In the genomic region with DNA sequence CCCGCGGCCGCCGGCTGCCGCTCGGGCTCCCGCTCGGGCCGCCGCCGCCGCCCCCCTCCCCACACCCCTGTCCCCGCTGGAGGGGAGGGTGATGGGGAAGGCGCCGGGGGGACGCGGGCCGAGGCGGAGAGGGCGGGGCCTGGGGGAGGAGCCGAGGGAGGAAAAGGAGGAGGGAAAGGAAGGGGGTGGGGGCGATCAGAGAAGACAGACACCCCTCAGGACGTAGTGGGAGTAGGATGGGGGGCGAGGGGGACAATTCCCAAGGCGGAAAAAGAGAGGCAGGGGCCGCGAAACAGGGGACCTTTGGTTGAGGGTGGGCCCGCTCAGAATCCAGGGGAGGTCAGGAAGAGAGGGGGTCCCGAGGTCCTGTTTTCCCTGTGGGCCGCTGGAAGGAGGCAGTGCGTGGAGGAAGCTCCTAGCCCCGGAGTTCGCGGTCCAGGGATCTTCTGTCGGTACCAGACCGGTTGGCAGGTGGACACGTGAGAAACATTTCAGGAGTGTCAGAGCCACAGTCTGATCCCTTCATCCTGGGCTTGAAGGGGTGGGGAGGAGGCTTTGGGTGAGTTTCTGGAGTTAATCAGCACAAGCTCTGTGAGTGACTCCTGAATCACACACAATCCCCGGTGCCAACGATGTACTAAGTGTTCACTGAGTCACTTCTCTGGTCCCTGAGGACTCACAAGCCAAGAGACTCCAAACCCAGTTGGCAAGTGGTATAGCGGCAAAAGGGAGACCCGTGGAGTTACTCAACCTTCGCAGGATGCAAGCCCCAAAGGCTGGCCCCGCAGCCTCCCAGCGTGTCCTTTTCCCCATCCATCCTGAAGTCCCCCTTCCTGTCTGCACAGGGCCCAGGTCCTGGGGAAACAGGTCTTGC, we compare ENCODE assay signal across 8 cellular contexts. TPM values are rescaled to one million over a fixed set of nuclear protein-coding genes. Genes with fewer than 3 reads are reported as not detected.
DNase-seq lines count a peak whose midpoint lies in the region; ATAC-seq and TF ChIP-seq lines count a peak whose summit lies in the region.

A gene with protein sequence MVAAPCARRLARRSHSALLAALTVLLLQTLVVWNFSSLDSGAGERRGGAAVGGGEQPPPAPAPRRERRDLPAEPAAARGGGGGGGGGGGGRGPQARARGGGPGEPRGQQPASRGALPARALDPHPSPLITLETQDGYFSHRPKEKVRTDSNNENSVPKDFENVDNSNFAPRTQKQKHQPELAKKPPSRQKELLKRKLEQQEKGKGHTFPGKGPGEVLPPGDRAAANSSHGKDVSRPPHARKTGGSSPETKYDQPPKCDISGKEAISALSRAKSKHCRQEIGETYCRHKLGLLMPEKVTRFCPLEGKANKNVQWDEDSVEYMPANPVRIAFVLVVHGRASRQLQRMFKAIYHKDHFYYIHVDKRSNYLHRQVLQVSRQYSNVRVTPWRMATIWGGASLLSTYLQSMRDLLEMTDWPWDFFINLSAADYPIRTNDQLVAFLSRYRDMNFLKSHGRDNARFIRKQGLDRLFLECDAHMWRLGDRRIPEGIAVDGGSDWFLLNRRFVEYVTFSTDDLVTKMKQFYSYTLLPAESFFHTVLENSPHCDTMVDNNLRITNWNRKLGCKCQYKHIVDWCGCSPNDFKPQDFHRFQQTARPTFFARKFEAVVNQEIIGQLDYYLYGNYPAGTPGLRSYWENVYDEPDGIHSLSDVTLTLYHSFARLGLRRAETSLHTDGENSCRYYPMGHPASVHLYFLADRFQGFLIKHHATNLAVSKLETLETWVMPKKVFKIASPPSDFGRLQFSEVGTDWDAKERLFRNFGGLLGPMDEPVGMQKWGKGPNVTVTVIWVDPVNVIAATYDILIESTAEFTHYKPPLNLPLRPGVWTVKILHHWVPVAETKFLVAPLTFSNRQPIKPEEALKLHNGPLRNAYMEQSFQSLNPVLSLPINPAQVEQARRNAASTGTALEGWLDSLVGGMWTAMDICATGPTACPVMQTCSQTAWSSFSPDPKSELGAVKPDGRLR (minus strand): TSS at position 90 of the 874 bp plus-strand sequence. CDS start 164 bp downstream, outside the sequence.

- H3K27me3 ChIP-seq in CD8-positive, alpha-beta memory T cell (ENCODE audit: insufficient read depth, low read length, poor library complexity, severe bottlenecking): no peaks in the 10 kb centered on the region
- peaks cover 9% of the 10 kb centered on the region for H3K27me3 ChIP-seq in endocrine pancreas (ENCODE audit: control insufficient read depth, insufficient read depth, low read length)

- H3K36me3 ChIP-seq in CD8-positive, alpha-beta memory T cell (ENCODE audit: insufficient read depth, low read length): no peaks in the 10 kb centered on the region
- H3K36me3 ChIP-seq in endocrine pancreas (ENCODE audit: control insufficient read depth, insufficient read depth, low read length) (no peaks in the 10 kb centered on the region), mesodermal cell (ENCODE audit: control insufficient read depth, insufficient read depth, low read length) (peaks cover 3% of the 10 kb centered on the region)

- no peaks in the 10 kb centered on the region for H3K9me3 ChIP-seq in CD8-positive, alpha-beta memory T cell (ENCODE audit: low read length)
- H3K9me3 ChIP-seq in endocrine pancreas (ENCODE audit: control insufficient read depth, low read length) (no peaks in the 10 kb centered on the region), mesodermal cell (ENCODE audit: control insufficient read depth, low read length) (no peaks in the 10 kb centered on the region)

- TF ChIP-seq POLR2A in NB4 (IDR thresholded peaks at IDR 0.05; ENCODE audit: extremely low read depth, insufficient read length): no peak

- peak within 1 kb of the TSS; percentile 73 for H3K4me3 ChIP-seq in CD8-positive, alpha-beta memory T cell (ENCODE audit: low read length)
- H3K4me3 ChIP-seq in NB4 (ENCODE audit: low read depth, low read length): peak within 1 kb of the TSS; percentile 72
- peak within 1 kb of the TSS; percentile 12 for H3K4me3 ChIP-seq in endocrine pancreas (ENCODE audit: control insufficient read depth, insufficient read depth, low read length)
- peak within 1 kb of the TSS; percentile 54 for H3K4me3 ChIP-seq in mesodermal cell (ENCODE audit: extremely low read depth, insufficient read depth, low read length, poor library complexity, severe bottlenecking)

- no peak for ATAC-seq in GM19452 (IDR thresholded peaks at IDR 0.05; ENCODE audit: unreplicated experiment)

- no peak within 1 kb of the TSS for H3K9ac ChIP-seq in endocrine pancreas (ENCODE audit: control insufficient read depth, insufficient read depth, low read length)

- POLR2A ChIA-PET in CD8-positive, alpha-beta memory T cell (lab: Charles Lee): no interaction called here

- no peak for TF ChIP-seq CTCF in NB4 (IDR thresholded peaks at IDR 0.05; ENCODE audit: low read depth, low read length)

- H3K4me1 ChIP-seq in CD8-positive, alpha-beta memory T cell (ENCODE audit: insufficient read depth, low read length): peaks cover 33% of the 10 kb centered on the region
- H3K4me1 ChIP-seq in endocrine pancreas (ENCODE audit: control insufficient read depth, insufficient read depth, low read length) (no peaks in the 10 kb centered on the region), mesodermal cell (ENCODE audit: control insufficient read depth, insufficient read depth, low read length, poor library complexity, severe bottlenecking) (peaks cover 41% of the 10 kb centered on the region)

- DNase-seq in CD8-positive, alpha-beta memory T cell: peak in 4 of 5 donors; percentile 33 to 70 (median 48)
- peak; percentile 92 for DNase-seq in NB4 (ENCODE audit: low read depth)
- DNase-seq in activated CD4-positive, alpha-beta T cell treated with anti-CD3 and anti-CD28 coated beads, Interleukin-2, amount 50 U/mL, for 48 hours: peak; percentile 60 to 65
- peak in 17 of 49 donors; percentile 18 to 62 (median 40) for DNase-seq in substantia nigra (lab: John Stamatoyannopoulos, UW)
- no peak for DNase-seq in DMS153 (lab: John Stamatoyannopoulos, UW)

- H3K27ac Mint-ChIP-seq in CD8-positive, alpha-beta memory T cell: peak within 1 kb of the TSS; percentile 78 to 97 (median 94)

- H3K4me3 Mint-ChIP-seq in CD8-positive, alpha-beta memory T cell: peak within 1 kb of the TSS; percentile 93 to 99 (median 98)

- 16 to 22% methylated on average over 19 to 26 of the region's 44 CpGs for WGBS in mesodermal cell (ENCODE audit: insufficient coverage in 2 of 2), 2 experiments

- H3K36me3 Mint-ChIP-seq in CD8-positive, alpha-beta memory T cell: peaks cover 0 to 19% (median 0%) of the 10 kb centered on the region in 3 donors

- H3K4me1 Mint-ChIP-seq in CD8-positive, alpha-beta memory T cell: peaks cover 46 to 65% (median 53%) of the 10 kb centered on the region in 3 donors

- H3K27ac ChIP-seq in CD8-positive, alpha-beta memory T cell (ENCODE audit: low read depth, low read length): no peak within 1 kb of the TSS
- no peak within 1 kb of the TSS for H3K27ac ChIP-seq in mesodermal cell (ENCODE audit: low read depth, low read length, severe bottlenecking)
- H3K27ac ChIP-seq in substantia nigra (ENCODE audit: low read depth, low read length, poor library complexity, severe bottlenecking): peak within 1 kb of the TSS; percentile 30

- no peaks in the 10 kb centered on the region for H3K9me3 Mint-ChIP-seq in CD8-positive, alpha-beta memory T cell

- CTCF ChIA-PET in CD8-positive, alpha-beta memory T cell (lab: Charles Lee): no interaction called here

- H3K27me3 Mint-ChIP-seq in CD8-positive, alpha-beta memory T cell: peaks cover 0 to 2% of the 10 kb centered on the region in 2 donors

RNA-seq across cellular contexts. Expression of the gene that starts here (rescaled TPM):
- 1 to 10 TPM; 6.8 to 9.1 TPM for total RNA-seq in CD8-positive, alpha-beta memory T cell
- 1.4 TPM for polyA plus RNA-seq in CD8-positive, alpha-beta memory T cell
- 8.4 TPM for polyA plus RNA-seq in mesodermal cell (2013, experiment 1 of 2)
- 6.8 TPM for polyA plus RNA-seq in mesodermal cell (2013, experiment 2 of 2)

Comparison
In these comparisons a context has a peak if more than half of its experiments do, and no peak if none do; other contexts are left out.
1. H3K4me3 ChIP-seq: peak in every context shown above with its lines; median percentile 73 in CD8-positive, alpha-beta memory T cell; 72 in NB4; 54 in mesodermal cell; 12 in endocrine pancreas.